1 cellular context compared by ENCODE assay signal in the genomic region with DNA sequence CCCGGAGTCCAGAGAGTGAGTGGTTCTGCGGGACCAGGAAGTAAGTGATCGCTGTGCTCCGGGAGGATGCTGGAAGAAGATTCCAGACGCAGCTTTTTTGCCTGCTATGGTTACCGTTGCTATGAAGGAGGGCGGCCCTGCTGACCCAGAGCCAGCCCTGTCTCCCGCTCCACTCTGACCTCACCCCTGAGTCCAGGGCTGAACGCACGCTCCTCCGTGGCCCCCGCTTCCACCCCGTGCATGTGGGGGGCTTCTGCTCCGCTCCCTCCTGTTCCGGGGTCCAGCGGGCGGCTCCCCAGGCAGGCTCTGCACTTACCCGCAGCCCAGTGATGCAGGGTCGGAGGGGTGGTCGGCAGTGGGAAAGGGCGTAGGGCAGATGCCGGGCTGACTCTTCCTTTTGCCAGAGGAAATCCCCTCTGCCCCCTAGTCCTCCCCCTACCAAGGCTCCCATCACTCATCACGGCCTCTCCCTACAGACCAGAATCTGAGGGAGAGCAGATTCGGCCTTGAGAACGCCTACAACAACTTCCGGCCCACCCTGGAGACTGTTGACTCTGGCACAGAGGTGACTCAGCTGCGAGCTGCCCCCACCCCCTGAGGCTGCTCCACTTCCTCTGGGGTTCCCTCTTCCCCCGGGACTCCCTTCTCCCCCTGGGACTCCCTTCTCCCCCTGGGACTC.
TF ChIP-seq lines count a peak whose summit lies in the region.

No MANE protein-coding gene starts in this region.

TF ChIP-seq in HEK293, 187 proteins besides CTCF, POLR2A, EP300 and RAD21 (continued from another document):
- TF ChIP-seq, protein P1, sequence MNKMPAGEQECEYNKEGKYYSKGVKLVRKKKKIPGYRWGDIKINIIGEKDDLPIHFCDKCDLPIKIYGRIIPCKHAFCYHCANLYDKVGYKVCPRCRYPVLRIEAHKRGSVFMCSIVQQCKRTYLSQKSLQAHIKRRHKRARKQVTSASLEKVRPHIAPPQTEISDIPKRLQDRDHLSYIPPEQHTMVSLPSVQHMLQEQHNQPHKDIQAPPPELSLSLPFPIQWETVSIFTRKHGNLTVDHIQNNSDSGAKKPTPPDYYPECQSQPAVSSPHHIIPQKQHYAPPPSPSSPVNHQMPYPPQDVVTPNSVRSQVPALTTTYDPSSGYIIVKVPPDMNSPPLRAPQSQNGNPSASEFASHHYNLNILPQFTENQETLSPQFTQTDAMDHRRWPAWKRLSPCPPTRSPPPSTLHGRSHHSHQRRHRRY (tag by site-specific recombination; IDR thresholded peaks at IDR 0.05): no peak
- TF ChIP-seq TRIM28 (IDR thresholded peaks at IDR 0.05; ENCODE audit: borderline replicate concordance, low read length) (no peak), ZNF677 (tag by site-specific recombination; IDR thresholded peaks at IDR 0.05) (no peak), ZNF596 (tag by site-specific recombination; IDR thresholded peaks at IDR 0.05) (no peak), ATF2 (tag by site-specific recombination; IDR thresholded peaks at IDR 0.05; ENCODE audit: low read depth) (no peak), WT1 (tag by site-specific recombination; IDR thresholded peaks at IDR 0.05) (peak; percentile 65), ZNF776 (tag by site-specific recombination; IDR thresholded peaks at IDR 0.05; ENCODE audit: borderline replicate concordance) (no peak), SP2 (tag by site-specific recombination; IDR thresholded peaks at IDR 0.05) (peak; percentile 39; the same call in 1 of the 2 replicates), HOXD13 (CRISPR knock-in tag; IDR thresholded peaks at IDR 0.05; ENCODE audit: borderline replicate concordance) (no peak), ZNF426 (tag by site-specific recombination; IDR thresholded peaks at IDR 0.05) (no peak), ZNF221 (tag by site-specific recombination; IDR thresholded peaks at IDR 0.05; ENCODE audit: borderline replicate concordance) (no peak), ZNF768 (tag by site-specific recombination; IDR thresholded peaks at IDR 0.05) (no peak), ZNF791 (tag by site-specific recombination; IDR thresholded peaks at IDR 0.05) (no peak), BCL11A (tag by site-specific recombination; IDR thresholded peaks at IDR 0.05; ENCODE audit: low read depth) (no peak), OSR2 (tag by site-specific recombination; IDR thresholded peaks at IDR 0.05) (no peak), ZNF391 (tag by site-specific recombination; IDR thresholded peaks at IDR 0.05; ENCODE audit: borderline replicate concordance, low read depth) (no peak), ZNF747 (tag by site-specific recombination; IDR thresholded peaks at IDR 0.05) (no peak), PRDM1 (tag by site-specific recombination; IDR thresholded peaks at IDR 0.05) (no peak), ZNF433 (tag by site-specific recombination; IDR thresholded peaks at IDR 0.05; ENCODE audit: low read depth) (no peak), GFI1B (tag by site-specific recombination; IDR thresholded peaks at IDR 0.05) (no peak), ZNF843 (tag by site-specific recombination; IDR thresholded peaks at IDR 0.05) (no peak), ZNF146 (tag by site-specific recombination; IDR thresholded peaks at IDR 0.05) (no peak), ZNF658 (tag by site-specific recombination; IDR thresholded peaks at IDR 0.05) (no peak), ZNF366 (tag by site-specific recombination; conservative IDR thresholded peaks at IDR 0.05) (no peak), ZNF792 (tag by site-specific recombination; IDR thresholded peaks at IDR 0.05) (no peak), FEZF1 (tag by site-specific recombination; IDR thresholded peaks at IDR 0.05) (no peak), ZNF600 (tag by site-specific recombination; IDR thresholded peaks at IDR 0.05) (peak; percentile 90; the same call in 1 of the 2 replicates), ZNF37A (tag by site-specific recombination; IDR thresholded peaks at IDR 0.05) (no peak), SCRT2 (tag by site-specific recombination; IDR thresholded peaks at IDR 0.05) (no peak), ZSCAN30 (tag by site-specific recombination; IDR thresholded peaks at IDR 0.05) (no peak), HOXC10 (CRISPR knock-in tag; IDR thresholded peaks at IDR 0.05) (no peak), ZXDB (tag by site-specific recombination; IDR thresholded peaks at IDR 0.05) (no peak), ZNF121 (tag by site-specific recombination; IDR thresholded peaks at IDR 0.05) (no peak), ZNF184 (tag by site-specific recombination; IDR thresholded peaks at IDR 0.05) (no peak), ZNF488 (tag by site-specific recombination; IDR thresholded peaks at IDR 0.05) (no peak), ZBTB26 (tag by site-specific recombination; optimal IDR thresholded peaks at IDR 0.05) (no peak), ZNF211 (tag by site-specific recombination; IDR thresholded peaks at IDR 0.05; ENCODE audit: low read depth) (no peak), ZEB2 (tag by site-specific recombination; IDR thresholded peaks at IDR 0.05) (no peak), ZNF10 (tag by site-specific recombination; IDR thresholded peaks at IDR 0.05) (no peak), YY1 (tag by site-specific recombination; IDR thresholded peaks at IDR 0.05) (no peak), REPIN1 (tag by site-specific recombination; IDR thresholded peaks at IDR 0.05; ENCODE audit: low read depth) (no peak), ZNF416 (tag by site-specific recombination; IDR thresholded peaks at IDR 0.05) (no peak), ZBTB17 (tag by site-specific recombination; IDR thresholded peaks at IDR 0.05) (peak; percentile 38; the same call in 1 of the 2 replicates), GLIS1 (tag by site-specific recombination; IDR thresholded peaks at IDR 0.05) (peak; percentile 90), ZNF529 (tag by site-specific recombination; IDR thresholded peaks at IDR 0.05; ENCODE audit: insufficient replicate concordance) (no peak), ZNF292 (tag by site-specific recombination; IDR thresholded peaks at IDR 0.05; ENCODE audit: borderline replicate concordance, low read depth) (no peak), ZFP69B (tag by site-specific recombination; IDR thresholded peaks at IDR 0.05) (no peak), ZNF114 (tag by site-specific recombination; IDR thresholded peaks at IDR 0.05) (no peak)
- TF ChIP-seq, protein P2, sequence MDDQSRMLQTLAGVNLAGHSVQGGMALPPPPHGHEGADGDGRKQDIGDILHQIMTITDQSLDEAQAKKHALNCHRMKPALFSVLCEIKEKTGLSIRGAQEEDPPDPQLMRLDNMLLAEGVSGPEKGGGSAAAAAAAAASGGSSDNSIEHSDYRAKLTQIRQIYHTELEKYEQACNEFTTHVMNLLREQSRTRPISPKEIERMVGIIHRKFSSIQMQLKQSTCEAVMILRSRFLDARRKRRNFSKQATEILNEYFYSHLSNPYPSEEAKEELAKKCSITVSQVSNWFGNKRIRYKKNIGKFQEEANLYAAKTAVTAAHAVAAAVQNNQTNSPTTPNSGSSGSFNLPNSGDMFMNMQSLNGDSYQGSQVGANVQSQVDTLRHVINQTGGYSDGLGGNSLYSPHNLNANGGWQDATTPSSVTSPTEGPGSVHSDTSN (CRISPR knock-in tag; IDR thresholded peaks at IDR 0.05): no peak
- TF ChIP-seq, protein P3, sequence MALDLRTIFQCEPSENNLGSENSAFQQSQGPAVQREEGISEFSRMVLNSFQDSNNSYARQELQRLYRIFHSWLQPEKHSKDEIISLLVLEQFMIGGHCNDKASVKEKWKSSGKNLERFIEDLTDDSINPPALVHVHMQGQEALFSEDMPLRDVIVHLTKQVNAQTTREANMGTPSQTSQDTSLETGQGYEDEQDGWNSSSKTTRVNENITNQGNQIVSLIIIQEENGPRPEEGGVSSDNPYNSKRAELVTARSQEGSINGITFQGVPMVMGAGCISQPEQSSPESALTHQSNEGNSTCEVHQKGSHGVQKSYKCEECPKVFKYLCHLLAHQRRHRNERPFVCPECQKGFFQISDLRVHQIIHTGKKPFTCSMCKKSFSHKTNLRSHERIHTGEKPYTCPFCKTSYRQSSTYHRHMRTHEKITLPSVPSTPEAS (tag by site-specific recombination; IDR thresholded peaks at IDR 0.05): no peak
- TF ChIP-seq, protein P4, sequence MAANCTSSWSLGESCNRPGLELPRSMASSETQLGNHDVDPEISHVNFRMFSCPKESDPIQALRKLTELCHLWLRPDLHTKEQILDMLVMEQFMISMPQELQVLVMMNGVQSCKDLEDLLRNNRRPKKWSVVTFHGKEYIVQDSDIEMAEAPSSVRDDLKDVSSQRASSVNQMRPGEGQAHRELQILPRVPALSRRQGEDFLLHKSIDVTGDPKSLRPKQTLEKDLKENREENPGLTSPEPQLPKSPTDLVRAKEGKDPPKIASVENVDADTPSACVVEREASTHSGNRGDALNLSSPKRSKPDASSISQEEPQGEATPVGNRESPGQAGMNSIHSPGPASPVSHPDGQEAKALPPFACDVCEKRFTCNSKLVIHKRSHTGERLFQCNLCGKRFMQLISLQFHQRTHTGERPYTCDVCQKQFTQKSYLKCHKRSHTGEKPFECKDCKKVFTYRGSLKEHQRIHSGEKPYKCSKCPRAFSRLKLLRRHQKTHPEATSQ (tag by site-specific recombination; IDR thresholded peaks at IDR 0.05): no peak
- TF ChIP-seq, protein P5, sequence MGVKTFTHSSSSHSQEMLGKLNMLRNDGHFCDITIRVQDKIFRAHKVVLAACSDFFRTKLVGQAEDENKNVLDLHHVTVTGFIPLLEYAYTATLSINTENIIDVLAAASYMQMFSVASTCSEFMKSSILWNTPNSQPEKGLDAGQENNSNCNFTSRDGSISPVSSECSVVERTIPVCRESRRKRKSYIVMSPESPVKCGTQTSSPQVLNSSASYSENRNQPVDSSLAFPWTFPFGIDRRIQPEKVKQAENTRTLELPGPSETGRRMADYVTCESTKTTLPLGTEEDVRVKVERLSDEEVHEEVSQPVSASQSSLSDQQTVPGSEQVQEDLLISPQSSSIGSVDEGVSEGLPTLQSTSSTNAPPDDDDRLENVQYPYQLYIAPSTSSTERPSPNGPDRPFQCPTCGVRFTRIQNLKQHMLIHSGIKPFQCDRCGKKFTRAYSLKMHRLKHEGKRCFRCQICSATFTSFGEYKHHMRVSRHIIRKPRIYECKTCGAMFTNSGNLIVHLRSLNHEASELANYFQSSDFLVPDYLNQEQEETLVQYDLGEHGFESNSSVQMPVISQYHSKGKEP (tag by site-specific recombination; IDR thresholded peaks at IDR 0.05): no peak
- TF ChIP-seq, protein P6, sequence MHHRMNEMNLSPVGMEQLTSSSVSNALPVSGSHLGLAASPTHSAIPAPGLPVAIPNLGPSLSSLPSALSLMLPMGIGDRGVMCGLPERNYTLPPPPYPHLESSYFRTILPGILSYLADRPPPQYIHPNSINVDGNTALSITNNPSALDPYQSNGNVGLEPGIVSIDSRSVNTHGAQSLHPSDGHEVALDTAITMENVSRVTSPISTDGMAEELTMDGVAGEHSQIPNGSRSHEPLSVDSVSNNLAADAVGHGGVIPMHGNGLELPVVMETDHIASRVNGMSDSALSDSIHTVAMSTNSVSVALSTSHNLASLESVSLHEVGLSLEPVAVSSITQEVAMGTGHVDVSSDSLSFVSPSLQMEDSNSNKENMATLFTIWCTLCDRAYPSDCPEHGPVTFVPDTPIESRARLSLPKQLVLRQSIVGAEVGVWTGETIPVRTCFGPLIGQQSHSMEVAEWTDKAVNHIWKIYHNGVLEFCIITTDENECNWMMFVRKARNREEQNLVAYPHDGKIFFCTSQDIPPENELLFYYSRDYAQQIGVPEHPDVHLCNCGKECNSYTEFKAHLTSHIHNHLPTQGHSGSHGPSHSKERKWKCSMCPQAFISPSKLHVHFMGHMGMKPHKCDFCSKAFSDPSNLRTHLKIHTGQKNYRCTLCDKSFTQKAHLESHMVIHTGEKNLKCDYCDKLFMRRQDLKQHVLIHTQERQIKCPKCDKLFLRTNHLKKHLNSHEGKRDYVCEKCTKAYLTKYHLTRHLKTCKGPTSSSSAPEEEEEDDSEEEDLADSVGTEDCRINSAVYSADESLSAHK (tag by site-specific recombination; IDR thresholded peaks at IDR 0.05): no peak
TF ChIP-seq in HEK293: peak in this region for 16.
